In the genomic region with DNA sequence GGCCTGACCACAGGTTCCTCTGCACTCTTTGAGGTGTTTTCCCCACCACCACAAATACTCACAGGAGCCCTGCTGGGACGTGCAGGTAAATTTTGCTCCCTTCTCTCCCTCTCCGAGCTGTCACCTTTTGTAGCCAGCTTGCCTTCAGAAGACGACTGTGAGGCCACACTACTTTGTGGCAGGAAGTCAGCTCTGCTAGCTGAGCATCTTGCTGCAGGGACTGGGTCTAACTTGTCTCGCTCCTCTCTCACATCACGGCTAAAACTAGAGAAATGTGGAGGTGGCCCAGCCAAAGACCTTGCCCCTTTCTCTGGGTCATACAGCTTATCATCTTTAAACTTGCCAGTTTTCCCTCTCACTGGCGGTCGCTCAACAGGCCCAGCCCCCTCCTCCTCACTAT, we compare ENCODE assay signal across 29 cellular contexts. TPM values are rescaled to one million over a fixed set of nuclear protein-coding genes. Genes with fewer than 3 reads are reported as not detected.
A peak's percentile ranks its signal among the peaks of the same experiment; 100 is the strongest.
DNase-seq lines count a peak whose midpoint lies in the region; ATAC-seq, FAIRE-seq and TF ChIP-seq lines count a peak whose summit lies in the region.
"Had no signal": no experiment of that assay in that cellular context is flagged by ENCODE, and none has a peak within 500 bp of the region (broad histone marks: within the 10 kb centered on the region; RNA-seq: fewer than 3 reads in every experiment).

No MANE protein-coding gene starts in this region.

- no peak overlapping the region for H3K4me3 ChIP-seq in CD4-positive, alpha-beta memory T cell (ENCODE audit: low read length in 2 of 2)
- no peak overlapping the region for H3K4me3 ChIP-seq in mucosa of descending colon
- H3K4me3 ChIP-seq: HAP-1, upper lobe of right lung had no signal

- peak; percentile 8 for DNase-seq in activated CD4-positive, alpha-beta T cell treated with anti-CD3 and anti-CD28 coated beads, Interleukin-2, amount 10 ng/mL, durations not matched to agents 7 days and 5 days
- DNase-seq in activated CD4-positive, alpha-beta T cell treated with anti-CD3 and anti-CD28 coated beads for 36 hours: no peak
- peak in 1 of 5 donors; percentile 44 for DNase-seq in CD4-positive, alpha-beta memory T cell
- peak; percentile 6 for DNase-seq in activated CD8-positive, alpha-beta T cell treated with anti-CD3 and anti-CD28 coated beads for 36 hours
- no peak for DNase-seq in memory B cell (ENCODE audit: low spot score in 2 of 2)
- no peak for DNase-seq in cerebellum (ENCODE audit: low spot score)
- no peak for DNase-seq in mucosa of descending colon
- DNase-seq in frontal cortex (ENCODE audit: low spot score in 2 of 2): no peak
- DNase-seq: 8988T; activated CD4-positive, CD25-positive, alpha-beta regulatory T cell treated with anti-CD3 and anti-CD28 coated beads, Interleukin-2, amount 50 U/mL, for 72 hours; AML-193; cortex of kidney; EL; MV-4-11; NCI-H1694 treated with DMSO at 0.1 percent for 48 hours; NCI-H2171 treated with DMSO at 0.1 percent for 48 hours; NCI-H524; NK-92 treated with Interleukin-12 subunit alpha and Interleukin-12 subunit beta, amount 100 ng/mL, for 24 hours; SHP77 treated with DMSO at 0.1 percent for 48 hours; substantia nigra; upper lobe of right lung had no signal

- no peaks in the 10 kb centered on the region for H3K9me3 ChIP-seq in CD4-positive, alpha-beta memory T cell (ENCODE audit: control insufficient read depth in 1 of 2, low read length in 2 of 2)
- no peaks in the 10 kb centered on the region for H3K9me3 ChIP-seq in mucosa of descending colon
- H3K9me3 ChIP-seq: HAP-1, upper lobe of right lung had no signal

- H3K9me3 Mint-ChIP-seq in activated CD4-positive, alpha-beta T cell treated with anti-CD3 and anti-CD28 coated beads, Interleukin-2, amount 10 ng/mL, durations not matched to agents 7 days and 5 days: no peaks in the 10 kb centered on the region
- no peaks in the 10 kb centered on the region for H3K9me3 Mint-ChIP-seq in activated CD4-positive, alpha-beta T cell treated with anti-CD3 and anti-CD28 coated beads for 36 hours (ENCODE audit: low read depth)
- H3K9me3 Mint-ChIP-seq in CD4-positive, alpha-beta memory T cell: no peaks in the 10 kb centered on the region
- no peaks in the 10 kb centered on the region for H3K9me3 Mint-ChIP-seq in activated CD8-positive, alpha-beta T cell treated with anti-CD3 and anti-CD28 coated beads for 36 hours
- no peaks in the 10 kb centered on the region for H3K9me3 Mint-ChIP-seq in memory B cell

- no peaks in the 10 kb centered on the region for H3K36me3 ChIP-seq in CD4-positive, alpha-beta memory T cell (ENCODE audit: insufficient read depth, low read length)
- H3K36me3 ChIP-seq in mucosa of descending colon (ENCODE audit: low read depth): no peaks in the 10 kb centered on the region
- H3K36me3 ChIP-seq: upper lobe of right lung had no signal

- peak overlapping the region; percentile 86 for H3K27ac Mint-ChIP-seq in activated CD4-positive, alpha-beta T cell treated with anti-CD3 and anti-CD28 coated beads, Interleukin-2, amount 10 ng/mL, durations not matched to agents 7 days and 5 days
- H3K27ac Mint-ChIP-seq in activated CD4-positive, alpha-beta T cell treated with anti-CD3 and anti-CD28 coated beads for 36 hours: no peak overlapping the region
- peak overlapping the region in 6 of 7 donors; percentile 56 to 91 (median 79) for H3K27ac Mint-ChIP-seq in CD4-positive, alpha-beta memory T cell
- H3K27ac Mint-ChIP-seq in activated CD8-positive, alpha-beta T cell treated with anti-CD3 and anti-CD28 coated beads for 36 hours: peak overlapping the region; percentile 67
- peak overlapping the region; percentile 91 for H3K27ac Mint-ChIP-seq in memory B cell

- H3K36me3 Mint-ChIP-seq in activated CD4-positive, alpha-beta T cell treated with anti-CD3 and anti-CD28 coated beads, Interleukin-2, amount 10 ng/mL, durations not matched to agents 7 days and 5 days (ENCODE audit: low read depth): peaks cover 10% of the 10 kb centered on the region
- H3K36me3 Mint-ChIP-seq in activated CD4-positive, alpha-beta T cell treated with anti-CD3 and anti-CD28 coated beads for 36 hours (ENCODE audit: low read depth): peaks cover 25% of the 10 kb centered on the region
- H3K36me3 Mint-ChIP-seq in CD4-positive, alpha-beta memory T cell: peaks cover 0 to 20% of the 10 kb centered on the region in 2 donors
- peaks cover 20% of the 10 kb centered on the region for H3K36me3 Mint-ChIP-seq in activated CD8-positive, alpha-beta T cell treated with anti-CD3 and anti-CD28 coated beads for 36 hours (ENCODE audit: low read depth)
- H3K36me3 Mint-ChIP-seq in memory B cell: peaks cover 7% of the 10 kb centered on the region

- H3K4me1 ChIP-seq in CD4-positive, alpha-beta memory T cell (ENCODE audit: insufficient read depth, low read length): peaks cover 28% of the 10 kb centered on the region
- no peaks in the 10 kb centered on the region for H3K4me1 ChIP-seq in mucosa of descending colon (ENCODE audit: low read depth)
- H3K4me1 ChIP-seq: upper lobe of right lung had no signal

- no peaks in the 10 kb centered on the region for H3K27me3 ChIP-seq in CD4-positive, alpha-beta memory T cell (ENCODE audit: insufficient read depth, low read length)
- H3K27me3 ChIP-seq: upper lobe of right lung had no signal

- TF ChIP-seq CTCF in activated CD8-positive, alpha-beta T cell treated with anti-CD3 and anti-CD28 coated beads for 36 hours (IDR thresholded peaks at IDR 0.05): no peak
- TF ChIP-seq CTCF in mucosa of descending colon (IDR thresholded peaks at IDR 0.05): no peak

- intact Hi-C loops in activated CD4-positive, alpha-beta T cell treated with anti-CD3 and anti-CD28 coated beads for 36 hours (cut with DNase I, micrococcal nuclease): no loop called here
- intact Hi-C loops in CD4-positive, alpha-beta memory T cell (cut with micrococcal nuclease): loop anchor here (10.0 kb wide), 1 partner anchor 972 kb away; the partner anchor contains the start of gene IGBP1
- intact Hi-C loops in activated CD8-positive, alpha-beta T cell treated with anti-CD3 and anti-CD28 coated beads for 36 hours (cut with micrococcal nuclease): no loop called here
- intact Hi-C loops in mucosa of descending colon (cut with DNase I, micrococcal nuclease): no loop called here

- peak overlapping the region; percentile 21 for H3K27ac ChIP-seq in CD4-positive, alpha-beta memory T cell (ENCODE audit: low read depth, low read length)
- H3K27ac ChIP-seq: upper lobe of right lung had no signal

- ATAC-seq in activated CD4-positive, alpha-beta T cell treated with anti-CD3 and anti-CD28 coated beads for 36 hours: no peak
- ATAC-seq in activated CD8-positive, alpha-beta T cell treated with anti-CD3 and anti-CD28 coated beads for 36 hours: no peak
- ATAC-seq in memory B cell (ENCODE audit: low read depth) (no peak), mucosa of descending colon (no peak)
- ATAC-seq: Panc1, upper lobe of right lung had no signal

- H3K4me3 Mint-ChIP-seq in activated CD4-positive, alpha-beta T cell treated with anti-CD3 and anti-CD28 coated beads, Interleukin-2, amount 10 ng/mL, durations not matched to agents 7 days and 5 days: no peak overlapping the region
- H3K4me3 Mint-ChIP-seq in activated CD4-positive, alpha-beta T cell treated with anti-CD3 and anti-CD28 coated beads for 36 hours: no peak overlapping the region
- H3K4me3 Mint-ChIP-seq in CD4-positive, alpha-beta memory T cell: peak overlapping the region in 5 of 8 donors; percentile 13 to 89 (median 49)
- no peak overlapping the region for H3K4me3 Mint-ChIP-seq in activated CD8-positive, alpha-beta T cell treated with anti-CD3 and anti-CD28 coated beads for 36 hours
- H3K4me3 Mint-ChIP-seq in memory B cell: no peak overlapping the region

- POLR2A ChIA-PET in activated CD4-positive, alpha-beta T cell treated with anti-CD3 and anti-CD28 coated beads, Interleukin-2, amount 10 ng/mL, durations not matched to agents 7 days and 5 days (lab: Charles Lee): no interaction called here
- POLR2A ChIA-PET in activated CD4-positive, alpha-beta T cell treated with anti-CD3 and anti-CD28 coated beads for 36 hours (lab: Charles Lee): no interaction called here
- POLR2A ChIA-PET in CD4-positive, alpha-beta memory T cell (lab: Charles Lee; ENCODE audit: partially characterized antibody): no interaction called here
- POLR2A ChIA-PET in activated CD8-positive, alpha-beta T cell treated with anti-CD3 and anti-CD28 coated beads for 36 hours (lab: Charles Lee): no interaction called here

- no peaks in the 10 kb centered on the region for H3K27me3 Mint-ChIP-seq in activated CD4-positive, alpha-beta T cell treated with anti-CD3 and anti-CD28 coated beads, Interleukin-2, amount 10 ng/mL, durations not matched to agents 7 days and 5 days
- no peaks in the 10 kb centered on the region for H3K27me3 Mint-ChIP-seq in activated CD4-positive, alpha-beta T cell treated with anti-CD3 and anti-CD28 coated beads for 36 hours
- H3K27me3 Mint-ChIP-seq in CD4-positive, alpha-beta memory T cell: no peaks in the 10 kb centered on the region
- H3K27me3 Mint-ChIP-seq in activated CD8-positive, alpha-beta T cell treated with anti-CD3 and anti-CD28 coated beads for 36 hours: no peaks in the 10 kb centered on the region
- H3K27me3 Mint-ChIP-seq in memory B cell: no peaks in the 10 kb centered on the region

- no peak for FAIRE-seq in frontal cortex (lab: Jason Lieb, UNC)
- FAIRE-seq: bronchial epithelial cell, endometrium, GM19239, HTR-8/SVneo, keratinocyte, TTC549 had no signal

- H3K4me1 Mint-ChIP-seq in activated CD4-positive, alpha-beta T cell treated with anti-CD3 and anti-CD28 coated beads, Interleukin-2, amount 10 ng/mL, durations not matched to agents 7 days and 5 days: peaks cover 30% of the 10 kb centered on the region
- H3K4me1 Mint-ChIP-seq in activated CD4-positive, alpha-beta T cell treated with anti-CD3 and anti-CD28 coated beads for 36 hours: peaks cover 29% of the 10 kb centered on the region
- H3K4me1 Mint-ChIP-seq in CD4-positive, alpha-beta memory T cell: peaks cover 21 to 40% (median 30%) of the 10 kb centered on the region in 4 donors
- peaks cover 37% of the 10 kb centered on the region for H3K4me1 Mint-ChIP-seq in activated CD8-positive, alpha-beta T cell treated with anti-CD3 and anti-CD28 coated beads for 36 hours (ENCODE audit: low read depth)
- peaks cover 19% of the 10 kb centered on the region for H3K4me1 Mint-ChIP-seq in memory B cell

- CTCF ChIA-PET in activated CD4-positive, alpha-beta T cell treated with anti-CD3 and anti-CD28 coated beads, Interleukin-2, amount 10 ng/mL, durations not matched to agents 7 days and 5 days (lab: Charles Lee): interaction anchor here (0.6 to 0.9 kb wide), 2 partner anchors 335 to 726 kb away, joined by 3 to 5 read pairs; no protein-coding TSS in a partner anchor
- CTCF ChIA-PET in activated CD4-positive, alpha-beta T cell treated with anti-CD3 and anti-CD28 coated beads for 36 hours (lab: Charles Lee): no interaction called here
- CTCF ChIA-PET in CD4-positive, alpha-beta memory T cell (lab: Charles Lee; ENCODE audit: partially characterized antibody): interaction anchor here (1.0 kb wide), 1 partner anchor 335 kb away, joined by 3 read pairs; no protein-coding TSS in a partner anchor
- CTCF ChIA-PET in activated CD8-positive, alpha-beta T cell treated with anti-CD3 and anti-CD28 coated beads for 36 hours (lab: Charles Lee): interaction anchor here (0.9 kb wide), 1 partner anchor 43 kb away, joined by 3 read pairs; no protein-coding TSS in a partner anchor

RNA-seq across cellular contexts. Expression of gene PJA1, which starts 2.8 kb away (rescaled TPM):
- 10 to 100 TPM; 12.6 to 14.0 TPM for total RNA-seq in activated CD4-positive, alpha-beta T cell treated with anti-CD3 and anti-CD28 coated beads, Interleukin-2, amount 10 ng/mL, durations not matched to agents 7 days and 5 days
- total RNA-seq in activated CD4-positive, alpha-beta T cell treated with anti-CD3 and anti-CD28 coated beads for 36 hours: 10 to 100 TPM; 18.9 to 19.5 TPM
- total RNA-seq in CD4-positive, alpha-beta memory T cell: 10 to 100 TPM; 23.9 to 27.1 TPM
- polyA plus RNA-seq in CD4-positive, alpha-beta memory T cell: 10 to 100 TPM; 37.3 to 44.1 TPM
- total RNA-seq in activated CD8-positive, alpha-beta T cell treated with anti-CD3 and anti-CD28 coated beads for 36 hours: 10 to 100 TPM; 21.0 to 22.6 TPM
- total RNA-seq in cerebellum (64.5 TPM), mucosa of descending colon (10 to 100 TPM in 1 of 3 donors, 1 to 10 TPM in 2; 4.4 to 18.8 (median 5.2) TPM), frontal cortex (146 TPM)

Comparison
In these comparisons a context has a peak if more than half of its experiments do, and no peak if none do; other contexts are left out.
1. DNase-seq: peak in activated CD4-positive, alpha-beta T cell treated with anti-CD3 and anti-CD28 coated beads, Interleukin-2, amount 10 ng/mL, durations not matched to agents 7 days and 5 days (single experiment) and activated CD8-positive, alpha-beta T cell treated with anti-CD3 and anti-CD28 coated beads for 36 hours (single experiment); none in activated CD4-positive, alpha-beta T cell treated with anti-CD3 and anti-CD28 coated beads for 36 hours (single experiment), memory B cell (0 of 2), cerebellum (single experiment), mucosa of descending colon (0 of 3) and frontal cortex (0 of 2).
2. H3K4me3 Mint-ChIP-seq: peak in CD4-positive, alpha-beta memory T cell (5 of 8); none in activated CD4-positive, alpha-beta T cell treated with anti-CD3 and anti-CD28 coated beads, Interleukin-2, amount 10 ng/mL, durations not matched to agents 7 days and 5 days (single experiment), activated CD4-positive, alpha-beta T cell treated with anti-CD3 and anti-CD28 coated beads for 36 hours (single experiment), activated CD8-positive, alpha-beta T cell treated with anti-CD3 and anti-CD28 coated beads for 36 hours (single experiment) and memory B cell (single experiment).